2 cellular contexts compared by ENCODE assay signal in the genomic region with DNA sequence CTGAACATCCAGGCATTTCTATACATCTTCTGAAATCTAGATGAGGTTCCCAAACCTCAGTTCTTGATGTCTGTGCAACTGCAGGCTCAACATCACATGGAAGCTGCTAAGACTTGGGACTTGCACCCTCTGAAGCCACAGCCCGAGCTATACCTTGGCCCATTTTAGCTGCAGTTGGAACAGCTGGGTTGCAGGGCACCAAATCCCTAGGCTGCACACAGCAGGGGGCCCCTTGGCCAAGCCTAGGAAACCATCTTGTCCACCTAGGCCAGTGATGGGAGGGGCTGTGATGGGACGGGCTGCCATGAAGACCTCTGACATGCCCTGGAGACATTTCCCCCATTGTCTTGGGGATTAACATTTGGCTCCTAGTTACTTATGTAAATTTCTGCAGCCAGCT.
"Had no signal": no experiment of that assay in that cellular context is flagged by ENCODE, and none has a peak within 500 bp of the region (broad histone marks: within the 10 kb centered on the region; RNA-seq: fewer than 3 reads in every experiment).

No MANE protein-coding gene starts in this region.

- H3K4me3 ChIP-seq: GM12878 had no signal

- ATAC-seq: GM12878 had no signal

- DNase-seq: GDM1 had no signal
